18 cellular contexts compared by ENCODE assay signal in the genomic region with DNA sequence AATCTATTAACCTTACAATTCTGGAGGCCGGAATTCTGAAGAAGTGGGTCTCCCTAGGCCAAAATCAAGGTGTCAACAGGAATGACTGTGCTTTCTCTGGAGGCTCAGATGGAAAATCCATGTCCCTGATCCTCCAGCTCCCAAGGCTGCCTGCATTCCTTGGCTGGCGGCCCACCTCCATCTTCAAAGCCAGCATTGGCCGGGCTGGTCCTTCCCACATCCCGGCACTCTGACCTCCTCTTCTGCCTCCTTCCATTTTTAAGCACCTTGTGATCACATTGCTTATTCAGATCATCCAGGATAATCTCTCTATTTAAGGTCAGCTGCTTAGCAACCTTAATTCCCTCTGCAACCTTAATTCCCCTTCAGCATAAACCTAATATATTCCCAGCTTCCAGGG. TPM values are rescaled to one million over a fixed set of nuclear protein-coding genes. Genes with fewer than 3 reads are reported as not detected.
A peak's percentile ranks its signal among the peaks of the same experiment; 100 is the strongest.
DNase-seq lines count a peak whose midpoint lies in the region; ATAC-seq, FAIRE-seq and TF ChIP-seq lines count a peak whose summit lies in the region.
"Had no signal": no experiment of that assay in that cellular context is flagged by ENCODE, and none has a peak within 500 bp of the region (broad histone marks: within the 10 kb centered on the region; RNA-seq: fewer than 3 reads in every experiment).

No MANE protein-coding gene starts in this region.

- peak overlapping the region; percentile 8 for H3K27ac ChIP-seq in angular gyrus (ENCODE audit: low read depth, low read length)
- peak overlapping the region; percentile 9 to 51 for H3K27ac ChIP-seq in left lung
- H3K27ac ChIP-seq: A549 had no signal

- H3K4me3 ChIP-seq in left lung: no peak overlapping the region
- H3K4me3 ChIP-seq: A549, GM12878, HAP-1 had no signal

- peak overlapping the region in 1 of 2 donors; percentile 46 for H3K4me3 Mint-ChIP-seq in CD14-positive monocyte
- H3K4me3 Mint-ChIP-seq in T-helper 2 cell treated with Interferon-gamma antibody and Interleukin-4, amounts not matched to agents 5 μg/mL and 100 μg/mL, for 36 hours: no peak overlapping the region
- no peak overlapping the region for H3K4me3 Mint-ChIP-seq in activated T-helper 1 cell treated with anti-CD3 and anti-CD28 coated beads, Interleukin-12 subunit alpha, Interleukin-12 subunit beta, Interleukin-2, Interleukin-4 antibody, amounts not matched to agents 30 ng/mL and 10 ng/mL and 1 ng/mL, durations not matched to agents 14 hours and 24 hours and 36 hours
- H3K4me3 Mint-ChIP-seq: CD4-positive, alpha-beta memory T cell had no signal

- TF ChIP-seq CTCF in CD14-positive monocyte (IDR thresholded peaks at IDR 0.05): no peak
- no peak for TF ChIP-seq CTCF in left lung (IDR thresholded peaks at IDR 0.05)

- ATAC-seq in left lung: no peak
- ATAC-seq: A549, GM12878 had no signal

- H3K27me3 ChIP-seq in left lung: peaks cover 0 to 4% of the 10 kb centered on the region in 2 donors

- H3K9me3 ChIP-seq in left lung: no peaks in the 10 kb centered on the region
- H3K9me3 ChIP-seq: A549, HAP-1 had no signal

- H3K4me1 Mint-ChIP-seq in CD14-positive monocyte: peaks cover 58% of the 10 kb centered on the region
- H3K4me1 Mint-ChIP-seq in T-helper 2 cell treated with Interferon-gamma antibody and Interleukin-4, amounts not matched to agents 5 μg/mL and 100 μg/mL, for 36 hours (ENCODE audit: low read depth): no peaks in the 10 kb centered on the region
- H3K4me1 Mint-ChIP-seq in activated T-helper 1 cell treated with anti-CD3 and anti-CD28 coated beads, Interleukin-12 subunit alpha, Interleukin-12 subunit beta, Interleukin-2, Interleukin-4 antibody, amounts not matched to agents 30 ng/mL and 10 ng/mL and 1 ng/mL, durations not matched to agents 14 hours and 24 hours and 36 hours (ENCODE audit: low read depth): no peaks in the 10 kb centered on the region

- no peaks in the 10 kb centered on the region for H3K36me3 ChIP-seq in left lung
- H3K36me3 ChIP-seq: HAP-1 had no signal

- peaks cover 0 to 3% (median 0%) of the 10 kb centered on the region in 7 donors for H3K9me3 Mint-ChIP-seq in CD14-positive monocyte
- H3K9me3 Mint-ChIP-seq in T-helper 2 cell treated with Interferon-gamma antibody and Interleukin-4, amounts not matched to agents 5 μg/mL and 100 μg/mL, for 36 hours: no peaks in the 10 kb centered on the region
- no peaks in the 10 kb centered on the region for H3K9me3 Mint-ChIP-seq in activated T-helper 1 cell treated with anti-CD3 and anti-CD28 coated beads, Interleukin-12 subunit alpha, Interleukin-12 subunit beta, Interleukin-2, Interleukin-4 antibody, amounts not matched to agents 30 ng/mL and 10 ng/mL and 1 ng/mL, durations not matched to agents 14 hours and 24 hours and 36 hours
- H3K9me3 Mint-ChIP-seq: IgD-negative memory B cell had no signal

- H3K4me1 ChIP-seq in left lung: peaks cover 0 to 46% of the 10 kb centered on the region in 2 donors
- H3K4me1 ChIP-seq: HAP-1 had no signal

- H3K27ac Mint-ChIP-seq in CD14-positive monocyte: peak overlapping the region in 6 of 7 donors; percentile 30 to 98 (median 62)
- no peak overlapping the region for H3K27ac Mint-ChIP-seq in T-helper 2 cell treated with Interferon-gamma antibody and Interleukin-4, amounts not matched to agents 5 μg/mL and 100 μg/mL, for 36 hours
- no peak overlapping the region for H3K27ac Mint-ChIP-seq in activated T-helper 1 cell treated with anti-CD3 and anti-CD28 coated beads, Interleukin-12 subunit alpha, Interleukin-12 subunit beta, Interleukin-2, Interleukin-4 antibody, amounts not matched to agents 30 ng/mL and 10 ng/mL and 1 ng/mL, durations not matched to agents 14 hours and 24 hours and 36 hours
- H3K27ac Mint-ChIP-seq: CD4-positive, alpha-beta memory T cell; IgD-negative memory B cell had no signal

- peaks cover 4 to 5% of the 10 kb centered on the region in 2 donors for H3K36me3 Mint-ChIP-seq in CD14-positive monocyte
- H3K36me3 Mint-ChIP-seq in T-helper 2 cell treated with Interferon-gamma antibody and Interleukin-4, amounts not matched to agents 5 μg/mL and 100 μg/mL, for 36 hours (ENCODE audit: low read depth): no peaks in the 10 kb centered on the region
- H3K36me3 Mint-ChIP-seq in activated T-helper 1 cell treated with anti-CD3 and anti-CD28 coated beads, Interleukin-12 subunit alpha, Interleukin-12 subunit beta, Interleukin-2, Interleukin-4 antibody, amounts not matched to agents 30 ng/mL and 10 ng/mL and 1 ng/mL, durations not matched to agents 14 hours and 24 hours and 36 hours (ENCODE audit: low read depth): no peaks in the 10 kb centered on the region
- H3K36me3 Mint-ChIP-seq: CD4-positive, alpha-beta memory T cell had no signal

- H3K27me3 Mint-ChIP-seq in CD14-positive monocyte (ENCODE audit: low read depth in 3 of 3): peaks cover 2 to 17% (median 14%) of the 10 kb centered on the region in 3 donors
- peaks cover 16% of the 10 kb centered on the region for H3K27me3 Mint-ChIP-seq in T-helper 2 cell treated with Interferon-gamma antibody and Interleukin-4, amounts not matched to agents 5 μg/mL and 100 μg/mL, for 36 hours (ENCODE audit: low read depth)
- H3K27me3 Mint-ChIP-seq in activated T-helper 1 cell treated with anti-CD3 and anti-CD28 coated beads, Interleukin-12 subunit alpha, Interleukin-12 subunit beta, Interleukin-2, Interleukin-4 antibody, amounts not matched to agents 30 ng/mL and 10 ng/mL and 1 ng/mL, durations not matched to agents 14 hours and 24 hours and 36 hours (ENCODE audit: insufficient read depth): peaks cover 11% of the 10 kb centered on the region

- intact Hi-C loops in CD14-positive monocyte (cut with micrococcal nuclease) (loop anchor here in 1 of 2 donors (5.0 kb wide), 1 partner anchor 39 kb away; no protein-coding TSS in a partner anchor), left lung (cut with DNase I) (no loop called here)
- intact Hi-C loops in activated T-helper 1 cell treated with anti-CD3 and anti-CD28 coated beads, Interleukin-12 subunit alpha, Interleukin-12 subunit beta, Interleukin-2, Interleukin-4 antibody, amounts not matched to agents 30 ng/mL and 10 ng/mL and 1 ng/mL, durations not matched to agents 14 hours and 24 hours and 36 hours (cut with micrococcal nuclease): no loop called here

- no peak for FAIRE-seq in frontal cortex (lab: Jason Lieb, UNC)
- FAIRE-seq: A549, GM12878, H1 had no signal

- DNase-seq in CD14-positive monocyte (ENCODE audit: low spot score) (no peak), left lung (no peak), frontal cortex (ENCODE audit: low spot score in 2 of 2) (no peak)
- no peak for DNase-seq in T-helper 2 cell treated with Interferon-gamma antibody and Interleukin-4, amounts not matched to agents 5 μg/mL and 100 μg/mL, for 36 hours (ENCODE audit: low spot score)
- DNase-seq in activated T-cell treated with anti-CD3 and anti-CD28 coated beads, Interleukin-2, amount 50 U/mL, for 48 hours: no peak
- no peak for DNase-seq in activated T-helper 1 cell treated with anti-CD3 and anti-CD28 coated beads, Interleukin-12 subunit alpha, Interleukin-12 subunit beta, Interleukin-2, Interleukin-4 antibody, amounts not matched to agents 30 ng/mL and 10 ng/mL and 1 ng/mL, durations not matched to agents 14 hours and 24 hours and 36 hours (ENCODE audit: low spot score)
- DNase-seq: C1 segment of cervical spinal cord; CD4-positive, alpha-beta memory T cell; DMS79 had no signal

RNA-seq across cellular contexts. Expression of a gene that starts 22.7 kb away (rescaled TPM):
- polyA plus RNA-seq in CD14-positive monocyte: 1,000 to 10,000 TPM in 1 of 2 donors, 100 to 1,000 TPM in 1; 855 to 1,372 TPM
- total RNA-seq in left lung (1,000 to 10,000 TPM; 1,902 to 2,455 TPM), frontal cortex (22.0 TPM)
- 84.2 and 92.1 TPM in 2 replicates for total RNA-seq in activated T-helper 1 cell treated with anti-CD3 and anti-CD28 coated beads, Interleukin-12 subunit alpha, Interleukin-12 subunit beta, Interleukin-2, Interleukin-4 antibody, amounts not matched to agents 30 ng/mL and 10 ng/mL and 1 ng/mL, durations not matched to agents 14 hours and 24 hours and 36 hours

RNA-seq across cellular contexts. Expression of a gene that starts 36.1 kb away (rescaled TPM):
- polyA plus RNA-seq in CD14-positive monocyte: not detected
- total RNA-seq in left lung (10 to 100 TPM in 1 of 2 donors, 1 to 10 TPM in 1; 3.4 to 16.5 TPM), frontal cortex (0.41 TPM)
- total RNA-seq in activated T-helper 1 cell treated with anti-CD3 and anti-CD28 coated beads, Interleukin-12 subunit alpha, Interleukin-12 subunit beta, Interleukin-2, Interleukin-4 antibody, amounts not matched to agents 30 ng/mL and 10 ng/mL and 1 ng/mL, durations not matched to agents 14 hours and 24 hours and 36 hours: 0.32 and 0.52 TPM in 2 replicates
- total RNA-seq: G401, GM12878 had no signal
- polyA plus RNA-seq: CD4-positive, alpha-beta memory T cell had no signal

RNA-seq across cellular contexts. Expression of a gene that starts 48.3 kb away (rescaled TPM):
- not detected for polyA plus RNA-seq in CD14-positive monocyte
- total RNA-seq in left lung (1 to 10 TPM; 6.0 to 8.8 TPM), frontal cortex (not detected)
- not detected in 2 replicates for total RNA-seq in activated T-helper 1 cell treated with anti-CD3 and anti-CD28 coated beads, Interleukin-12 subunit alpha, Interleukin-12 subunit beta, Interleukin-2, Interleukin-4 antibody, amounts not matched to agents 30 ng/mL and 10 ng/mL and 1 ng/mL, durations not matched to agents 14 hours and 24 hours and 36 hours
- total RNA-seq: CD4-positive, alpha-beta memory T cell; G401; GM12878; H1; HT1080 had no signal
- polyA plus RNA-seq: AG04450; CD4-positive, alpha-beta memory T cell; H1; IgD-negative memory B cell had no signal

RNA-seq across cellular contexts. Expression of a gene that starts 52.3 kb away (rescaled TPM):
- polyA plus RNA-seq in CD14-positive monocyte: 10 to 100 TPM; 11.4 to 11.7 TPM
- 1 to 10 TPM; 3.4 to 8.5 TPM for total RNA-seq in left lung
- not detected in 2 replicates for total RNA-seq in activated T-helper 1 cell treated with anti-CD3 and anti-CD28 coated beads, Interleukin-12 subunit alpha, Interleukin-12 subunit beta, Interleukin-2, Interleukin-4 antibody, amounts not matched to agents 30 ng/mL and 10 ng/mL and 1 ng/mL, durations not matched to agents 14 hours and 24 hours and 36 hours
- not detected for total RNA-seq in frontal cortex
- total RNA-seq: CD4-positive, alpha-beta memory T cell; G401; H1; HT1080 had no signal
- polyA plus RNA-seq: A549; AG04450; CD4-positive, alpha-beta memory T cell; H1 had no signal

Comparison
In these comparisons a context has a peak if more than half of its experiments do, and no peak if none do; other contexts are left out.
1. H3K27ac Mint-ChIP-seq: peak in CD14-positive monocyte (6 of 7); none in T-helper 2 cell treated with Interferon-gamma antibody and Interleukin-4, amounts not matched to agents 5 μg/mL and 100 μg/mL, for 36 hours (single experiment) and activated T-helper 1 cell treated with anti-CD3 and anti-CD28 coated beads, Interleukin-12 subunit alpha, Interleukin-12 subunit beta, Interleukin-2, Interleukin-4 antibody, amounts not matched to agents 30 ng/mL and 10 ng/mL and 1 ng/mL, durations not matched to agents 14 hours and 24 hours and 36 hours (single experiment).
2. RNA of a gene that starts 22.7 kb away (total RNA-seq): 1,902 to 2,455 TPM in left lung; 84.2 to 92.1 TPM in activated T-helper 1 cell treated with anti-CD3 and anti-CD28 coated beads, Interleukin-12 subunit alpha, Interleukin-12 subunit beta, Interleukin-2, Interleukin-4 antibody, amounts not matched to agents 30 ng/mL and 10 ng/mL and 1 ng/mL, durations not matched to agents 14 hours and 24 hours and 36 hours and 22.0 TPM in frontal cortex (single experiment); every median in the first group is over 10 times any median in the second.